9 cellular contexts compared by ENCODE assay signal in the genomic region with DNA sequence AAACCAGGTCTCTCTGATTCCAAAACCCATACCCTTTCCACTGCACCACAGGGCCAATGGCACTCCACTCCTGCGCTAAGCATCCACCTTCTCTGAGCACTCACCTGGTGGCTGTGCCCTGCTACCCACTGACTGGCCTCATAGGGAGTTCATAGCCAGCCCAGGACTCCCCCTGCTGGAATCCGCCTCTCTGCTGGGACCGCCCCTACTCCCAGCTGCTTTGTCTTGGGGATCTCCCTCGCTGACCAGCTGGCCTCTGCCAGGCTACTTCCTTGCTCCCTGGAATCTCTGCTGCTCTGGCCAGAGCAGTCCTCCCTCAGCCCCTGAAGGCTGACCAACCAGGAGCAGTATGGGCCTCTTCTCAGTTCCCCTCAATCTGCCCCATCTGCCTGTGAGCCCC.
DNase-seq lines count a peak whose midpoint lies in the region; ATAC-seq, FAIRE-seq and TF ChIP-seq lines count a peak whose summit lies in the region.
"Had no signal": no experiment of that assay in that cellular context is flagged by ENCODE, and none has a peak within 500 bp of the region (broad histone marks: within the 10 kb centered on the region; RNA-seq: fewer than 3 reads in every experiment).

No MANE protein-coding gene starts in this region.

- H3K27ac ChIP-seq in A673 (ENCODE audit: low read depth, low read length, poor library complexity, severe bottlenecking) (no peak overlapping the region), OCI-LY7 (ENCODE audit: low read depth, low read length, poor library complexity, severe bottlenecking) (no peak overlapping the region)

- POLR2A ChIA-PET in A673 (lab: Charles Lee; ENCODE audit: low non-redundant PET) (no interaction called here), OCI-LY7 (lab: Charles Lee) (no interaction called here)

- peaks cover 3% of the 10 kb centered on the region for H3K27me3 Mint-ChIP-seq in activated T-helper 1 cell treated with anti-CD3 and anti-CD28 coated beads, Interleukin-12 subunit alpha, Interleukin-12 subunit beta, Interleukin-2, Interleukin-4 antibody, amounts not matched to agents 30 ng/mL and 10 ng/mL and 1 ng/mL, durations not matched to agents 14 hours and 24 hours and 36 hours (ENCODE audit: insufficient read depth)
- H3K27me3 Mint-ChIP-seq in activated naive CD4-positive, alpha-beta T cell treated with anti-CD3 and anti-CD28 coated beads for 36 hours (ENCODE audit: low read depth) = peaks cover 12% of the 10 kb centered on the region

- no peaks in the 10 kb centered on the region for H3K36me3 Mint-ChIP-seq in activated T-helper 1 cell treated with anti-CD3 and anti-CD28 coated beads, Interleukin-12 subunit alpha, Interleukin-12 subunit beta, Interleukin-2, Interleukin-4 antibody, amounts not matched to agents 30 ng/mL and 10 ng/mL and 1 ng/mL, durations not matched to agents 14 hours and 24 hours and 36 hours (ENCODE audit: low read depth)
- H3K36me3 Mint-ChIP-seq in activated naive CD4-positive, alpha-beta T cell treated with anti-CD3 and anti-CD28 coated beads for 36 hours (ENCODE audit: low read depth) = no peaks in the 10 kb centered on the region

- H3K9me3 ChIP-seq in A673 (ENCODE audit: low read depth, low read length, poor library complexity, severe bottlenecking) (no peaks in the 10 kb centered on the region), OCI-LY7 (ENCODE audit: low read length) (no peaks in the 10 kb centered on the region)

- H3K27me3 ChIP-seq in A673 (replicated peaks; ENCODE audit: insufficient read depth, low read depth, low read length, poor library complexity) = no peaks in the 10 kb centered on the region
- peaks cover 1% of the 10 kb centered on the region for H3K27me3 ChIP-seq in bronchial epithelial cell (ENCODE audit: control insufficient read depth, insufficient read depth, low read length)

- no peak overlapping the region for H2AFZ ChIP-seq in OCI-LY7 (ENCODE audit: low read length)

- no peak overlapping the region for H3K4me3 ChIP-seq in A673 (ENCODE audit: low read depth, low read length, poor library complexity, severe bottlenecking)
- H3K4me3 ChIP-seq in bronchial epithelial cell (ENCODE audit: low read depth, low read length) = no peak overlapping the region
- H3K4me3 ChIP-seq in OCI-LY7 (ENCODE audit: low read depth, low read length, poor library complexity, severe bottlenecking) = no peak overlapping the region

- no TSS peak for BruUV-seq in A673 (replicated peaks; lab: Mats Ljungman, UMichigan)
- no TSS peak for BruUV-seq in OCI-LY7 (replicated peaks; lab: Mats Ljungman, UMichigan)

- H3K9me2 ChIP-seq in OCI-LY7 (ENCODE audit: insufficient read depth, low read length) = no peaks in the 10 kb centered on the region

- TF ChIP-seq CTCF in A673 (conservative IDR thresholded peaks at IDR 0.05; ENCODE audit: low read depth, low read length) (peak; percentile 32), bronchial epithelial cell (IDR thresholded peaks at IDR 0.05; ENCODE audit: insufficient read depth, low read length, severe bottlenecking) (peak; percentile 67), OCI-LY7 (conservative IDR thresholded peaks at IDR 0.05; ENCODE audit: low read length) (no peak)

- H3K4me3 Mint-ChIP-seq in activated T-helper 1 cell treated with anti-CD3 and anti-CD28 coated beads, Interleukin-12 subunit alpha, Interleukin-12 subunit beta, Interleukin-2, Interleukin-4 antibody, amounts not matched to agents 30 ng/mL and 10 ng/mL and 1 ng/mL, durations not matched to agents 14 hours and 24 hours and 36 hours = no peak overlapping the region
- H3K4me3 Mint-ChIP-seq in activated naive CD4-positive, alpha-beta T cell treated with anti-CD3 and anti-CD28 coated beads for 36 hours = no peak overlapping the region

- FAIRE-seq in bronchial epithelial cell (lab: Jason Lieb, UNC) = no peak
- FAIRE-seq: G401.6 had no signal

- H3K27ac Mint-ChIP-seq in activated T-helper 1 cell treated with anti-CD3 and anti-CD28 coated beads, Interleukin-12 subunit alpha, Interleukin-12 subunit beta, Interleukin-2, Interleukin-4 antibody, amounts not matched to agents 30 ng/mL and 10 ng/mL and 1 ng/mL, durations not matched to agents 14 hours and 24 hours and 36 hours = no peak overlapping the region
- no peak overlapping the region for H3K27ac Mint-ChIP-seq in activated naive CD4-positive, alpha-beta T cell treated with anti-CD3 and anti-CD28 coated beads for 36 hours

- no peaks in the 10 kb centered on the region for H3K9me3 Mint-ChIP-seq in activated T-helper 1 cell treated with anti-CD3 and anti-CD28 coated beads, Interleukin-12 subunit alpha, Interleukin-12 subunit beta, Interleukin-2, Interleukin-4 antibody, amounts not matched to agents 30 ng/mL and 10 ng/mL and 1 ng/mL, durations not matched to agents 14 hours and 24 hours and 36 hours
- no peaks in the 10 kb centered on the region for H3K9me3 Mint-ChIP-seq in activated naive CD4-positive, alpha-beta T cell treated with anti-CD3 and anti-CD28 coated beads for 36 hours

- no peaks in the 10 kb centered on the region for H3K79me2 ChIP-seq in OCI-LY7 (ENCODE audit: insufficient read depth, low read depth, low read length)

- no peak overlapping the region for H3K4me2 ChIP-seq in OCI-LY7 (ENCODE audit: low read length)

- no peaks in the 10 kb centered on the region for H3K4me1 Mint-ChIP-seq in activated T-helper 1 cell treated with anti-CD3 and anti-CD28 coated beads, Interleukin-12 subunit alpha, Interleukin-12 subunit beta, Interleukin-2, Interleukin-4 antibody, amounts not matched to agents 30 ng/mL and 10 ng/mL and 1 ng/mL, durations not matched to agents 14 hours and 24 hours and 36 hours (ENCODE audit: low read depth)
- H3K4me1 Mint-ChIP-seq in activated naive CD4-positive, alpha-beta T cell treated with anti-CD3 and anti-CD28 coated beads for 36 hours (ENCODE audit: low read depth) = no peaks in the 10 kb centered on the region

- CTCF ChIA-PET in A673 (lab: Charles Lee) (no interaction called here), OCI-LY7 (lab: Charles Lee; ENCODE audit: unreplicated experiment) (no interaction called here)
- CTCF ChIA-PET in activated naive CD4-positive, alpha-beta T cell treated with anti-CD3 and anti-CD28 coated beads for 36 hours (lab: Charles Lee) = no interaction called here

- no peaks in the 10 kb centered on the region for H3K36me3 ChIP-seq in A673 (ENCODE audit: insufficient read depth, low read length, poor library complexity, severe bottlenecking)
- no peaks in the 10 kb centered on the region for H3K36me3 ChIP-seq in bronchial epithelial cell (ENCODE audit: control insufficient read depth, insufficient read depth, low read length)
- no peaks in the 10 kb centered on the region for H3K36me3 ChIP-seq in OCI-LY7 (ENCODE audit: insufficient read depth, low read length)

- ATAC-seq in GM19328 (IDR thresholded peaks at IDR 0.05; ENCODE audit: unreplicated experiment) = peak; percentile 82
- ATAC-seq in HG03159 (IDR thresholded peaks at IDR 0.05; ENCODE audit: unreplicated experiment) = peak; percentile 85

- no peaks in the 10 kb centered on the region for H4K20me1 ChIP-seq in OCI-LY7 (ENCODE audit: insufficient read depth, low read length)

- intact Hi-C loops in A673 (cut with micrococcal nuclease; ENCODE audit: unreplicated experiment) = no loop called here
- intact Hi-C loops in activated T-helper 1 cell treated with anti-CD3 and anti-CD28 coated beads, Interleukin-12 subunit alpha, Interleukin-12 subunit beta, Interleukin-2, Interleukin-4 antibody, amounts not matched to agents 30 ng/mL and 10 ng/mL and 1 ng/mL, durations not matched to agents 14 hours and 24 hours and 36 hours (cut with micrococcal nuclease) = no loop called here
- intact Hi-C loops in activated naive CD4-positive, alpha-beta T cell treated with anti-CD3 and anti-CD28 coated beads for 36 hours (cut with micrococcal nuclease) = no loop called here
- intact Hi-C loops in OCI-LY7 (cut with micrococcal nuclease; ENCODE audit: unreplicated experiment) = no loop called here

- DNase-seq in A673 (ENCODE audit: low spot score) (peak; percentile 5), bronchial epithelial cell (ENCODE audit: low read depth) (peak; percentile 30), NCI-H128 (lab: John Stamatoyannopoulos, UW; ENCODE audit: unreplicated experiment) (no peak), OCI-LY7 (ENCODE audit: low spot score) (no peak)
- DNase-seq in activated T-helper 1 cell treated with anti-CD3 and anti-CD28 coated beads, Interleukin-12 subunit alpha, Interleukin-12 subunit beta, Interleukin-2, Interleukin-4 antibody, amounts not matched to agents 30 ng/mL and 10 ng/mL and 1 ng/mL, durations not matched to agents 14 hours and 24 hours and 36 hours (ENCODE audit: low spot score) = no peak
- DNase-seq in activated naive CD4-positive, alpha-beta T cell treated with anti-CD3 and anti-CD28 coated beads for 36 hours = no peak

- H3K4me1 ChIP-seq in A673 (ENCODE audit: insufficient read depth, low read length, poor library complexity, severe bottlenecking) = no peaks in the 10 kb centered on the region
- no peaks in the 10 kb centered on the region for H3K4me1 ChIP-seq in OCI-LY7 (ENCODE audit: insufficient read depth, low read length, poor library complexity, severe bottlenecking)

Comparison
In these comparisons a context has a peak if more than half of its experiments do, and no peak if none do; other contexts are left out.
1. DNase-seq: peak in A673 (single experiment) and bronchial epithelial cell (single experiment); none in NCI-H128 (single experiment), activated T-helper 1 cell treated with anti-CD3 and anti-CD28 coated beads, Interleukin-12 subunit alpha, Interleukin-12 subunit beta, Interleukin-2, Interleukin-4 antibody, amounts not matched to agents 30 ng/mL and 10 ng/mL and 1 ng/mL, durations not matched to agents 14 hours and 24 hours and 36 hours (single experiment), activated naive CD4-positive, alpha-beta T cell treated with anti-CD3 and anti-CD28 coated beads for 36 hours (single experiment) and OCI-LY7 (single experiment).